In the genomic region with DNA sequence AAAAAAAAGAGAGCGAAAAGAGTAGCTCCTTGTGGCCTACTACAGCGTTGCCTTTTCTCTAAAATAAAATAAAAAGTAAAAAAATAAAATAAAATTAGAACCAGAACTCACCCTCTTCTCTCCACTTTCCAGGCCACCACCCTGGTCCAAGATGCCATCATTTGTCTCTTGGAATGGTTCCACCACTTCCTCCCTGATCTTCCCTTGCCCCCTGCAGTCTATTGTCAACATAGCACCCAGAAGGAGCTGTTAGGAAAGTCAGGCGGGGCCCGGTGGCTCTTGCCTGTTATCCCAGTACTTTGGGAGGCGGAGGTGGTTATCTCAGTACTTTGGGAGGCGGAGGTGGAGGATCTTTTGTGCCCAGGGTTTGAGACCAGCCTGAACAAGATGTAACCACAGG, we compare ENCODE assay signal across 9 cellular contexts. TPM values are rescaled to one million over a fixed set of nuclear protein-coding genes. Genes with fewer than 3 reads are reported as not detected.
A peak's percentile ranks its signal among the peaks of the same experiment; 100 is the strongest.
DNase-seq lines count a peak whose midpoint lies in the region; ATAC-seq and TF ChIP-seq lines count a peak whose summit lies in the region.
"Had no signal": no experiment of that assay in that cellular context is flagged by ENCODE, and none has a peak within 500 bp of the region (broad histone marks: within the 10 kb centered on the region; RNA-seq: fewer than 3 reads in every experiment).

No MANE protein-coding gene starts in this region.

- no peaks in the 10 kb centered on the region for H3K9me3 ChIP-seq in smooth muscle cell (replicated peaks; ENCODE audit: low read depth)
- H3K9me3 ChIP-seq: thoracic aorta had no signal

- no peak overlapping the region for H3K4me2 ChIP-seq in smooth muscle cell

- no peak overlapping the region for H3K27ac ChIP-seq in smooth muscle cell (ENCODE audit: low read depth)
- H3K27ac ChIP-seq: thoracic aorta had no signal

- no peaks in the 10 kb centered on the region for H3F3A ChIP-seq in smooth muscle cell (ENCODE audit: low read depth)

- 53% methylated on average over 6 of the region's 6 CpGs for WGBS in smooth muscle cell (ENCODE audit: low lambda C conversion rate)

- no peaks in the 10 kb centered on the region for H4K20me1 ChIP-seq in smooth muscle cell (ENCODE audit: low read depth)

- no peaks in the 10 kb centered on the region for H3K36me3 Mint-ChIP-seq in effector memory CD8-positive, alpha-beta T cell (ENCODE audit: insufficient read depth)

- ATAC-seq in effector memory CD8-positive, alpha-beta T cell (replicated peaks) = peak; percentile 27
- no peak for ATAC-seq in HG02610 (IDR thresholded peaks at IDR 0.05; ENCODE audit: unreplicated experiment)
- no peak for ATAC-seq in GM21529 (IDR thresholded peaks at IDR 0.05; ENCODE audit: unreplicated experiment)
- no peak for ATAC-seq in HG03354 (IDR thresholded peaks at IDR 0.05; ENCODE audit: poor library complexity, severe bottlenecking, unreplicated experiment)

- H3K4me1 Mint-ChIP-seq in effector memory CD8-positive, alpha-beta T cell (ENCODE audit: low read depth in 2 of 2) = peaks cover 0 to 2% of the 10 kb centered on the region in 2 donors

- peaks cover 10 to 11% of the 10 kb centered on the region in 2 donors for H3K27me3 Mint-ChIP-seq in effector memory CD8-positive, alpha-beta T cell

- TF ChIP-seq CTCF in GM12872 (IDR thresholded peaks at IDR 0.05; ENCODE audit: insufficient read depth, low read depth, low read length) (peak; percentile 44), smooth muscle cell (IDR thresholded peaks at IDR 0.05; ENCODE audit: borderline replicate concordance, insufficient read depth, poor library complexity, severe bottlenecking) (peak; percentile 29)

- no peak overlapping the region for H3K4me3 Mint-ChIP-seq in effector memory CD8-positive, alpha-beta T cell

- no peak overlapping the region for H3K9ac ChIP-seq in smooth muscle cell (ENCODE audit: low read depth)

- H3K9me3 Mint-ChIP-seq in effector memory CD8-positive, alpha-beta T cell = no peaks in the 10 kb centered on the region

- no peak overlapping the region for H2AFZ ChIP-seq in smooth muscle cell (ENCODE audit: low read depth)

- H3K27me3 ChIP-seq in smooth muscle cell (ENCODE audit: low read depth) = no peaks in the 10 kb centered on the region

- H3K79me2 ChIP-seq in smooth muscle cell (ENCODE audit: low read depth) = no peaks in the 10 kb centered on the region

- no peaks in the 10 kb centered on the region for H3K4me1 ChIP-seq in smooth muscle cell (ENCODE audit: low read depth)

- no peak overlapping the region for H3K27ac Mint-ChIP-seq in effector memory CD8-positive, alpha-beta T cell

- no peaks in the 10 kb centered on the region for H3K36me3 ChIP-seq in smooth muscle cell (ENCODE audit: low read depth)
- H3K36me3 ChIP-seq: thoracic aorta had no signal

- DNase-seq in CD1c-positive myeloid dendritic cell (ENCODE audit: extremely low spot score) (peak; percentile 78), NCI-H526 (lab: John Stamatoyannopoulos, UW) (peak; percentile 52 to 78), smooth muscle cell (lab: John Stamatoyannopoulos, UW; ENCODE audit: unreplicated experiment) (no peak)
- DNase-seq in effector memory CD8-positive, alpha-beta T cell = peak in 1 of 3 experiments; percentile 16

- no peak overlapping the region for H3K4me3 ChIP-seq in smooth muscle cell
- H3K4me3 ChIP-seq: thoracic aorta had no signal

RNA-seq across cellular contexts. Expression of a gene that starts 7.6 kb away (rescaled TPM):
- not detected in 2 replicates for total RNA-seq in smooth muscle cell
- polyA plus RNA-seq in smooth muscle cell = not detected in 2 replicates

RNA-seq across cellular contexts. Expression of a gene that starts 18.4 kb away (rescaled TPM):
- total RNA-seq in smooth muscle cell = 55.8 and 59.2 TPM in 2 replicates
- polyA plus RNA-seq in smooth muscle cell = 69.5 and 86.8 TPM in 2 replicates

RNA-seq across cellular contexts. Expression of a gene that starts 31.0 kb away (rescaled TPM):
- 13.4 and 14.7 TPM in 2 replicates for total RNA-seq in smooth muscle cell
- polyA plus RNA-seq in smooth muscle cell = 17.6 and 25.9 TPM in 2 replicates

RNA-seq across cellular contexts. Expression of a gene that starts 56.6 kb away (rescaled TPM):
- 5.6 and 8.9 TPM in 2 replicates for total RNA-seq in smooth muscle cell
- 9.2 and 10.3 TPM in 2 replicates for polyA plus RNA-seq in smooth muscle cell
